In genomic region chr2:54377901-54378493, GRCh38 we compare ENCODE assay signal across 28 cellular contexts.
"Had no signal": no experiment of that assay in that cellular context is flagged by ENCODE, and none has a peak within 500 bp of the region (broad histone marks: within the 10 kb centered on the region; RNA-seq: fewer than 3 reads in every experiment).

No MANE protein-coding gene starts in this region.

- H3K4me1 ChIP-seq: esophagus squamous epithelium, gastroesophageal sphincter had no signal

- ATAC-seq: activated T-cell treated with anti-CD3 and anti-CD28 coated beads, Interleukin-2, amount 50 U/mL, for 72 hours; effector memory CD8-positive, alpha-beta T cell; gastroesophageal sphincter; heart right ventricle had no signal

- H3K9me3 Mint-ChIP-seq: activated CD4-positive, alpha-beta memory T cell treated with anti-CD3 and anti-CD28 coated beads, Interleukin-2, amount 10 ng/mL, durations not matched to agents 7 days and 5 days; activated CD4-positive, alpha-beta T cell treated with anti-CD3 and anti-CD28 coated beads, Interleukin-2, amount 10 ng/mL, durations not matched to agents 7 days and 5 days; activated T-cell treated with anti-CD3 and anti-CD28 coated beads, Interleukin-2, amount 50 U/mL, for 24 hours; activated T-cell treated with anti-CD3 and anti-CD28 coated beads, Interleukin-2, amount 50 U/mL, for 72 hours; central memory CD8-positive, alpha-beta T cell; effector memory CD8-positive, alpha-beta T cell had no signal

- H3K27me3 ChIP-seq: brain microvascular endothelial cell, esophagus squamous epithelium, gastroesophageal sphincter, heart right ventricle had no signal

- H3K4me1 Mint-ChIP-seq: activated CD4-positive, alpha-beta memory T cell treated with anti-CD3 and anti-CD28 coated beads, Interleukin-2, amount 10 ng/mL, durations not matched to agents 7 days and 5 days; activated CD4-positive, alpha-beta T cell treated with anti-CD3 and anti-CD28 coated beads, Interleukin-2, amount 10 ng/mL, durations not matched to agents 7 days and 5 days; central memory CD8-positive, alpha-beta T cell had no signal

- H3K27ac Mint-ChIP-seq: activated CD4-positive, alpha-beta memory T cell treated with anti-CD3 and anti-CD28 coated beads, Interleukin-2, amount 10 ng/mL, durations not matched to agents 7 days and 5 days; activated CD4-positive, alpha-beta T cell treated with anti-CD3 and anti-CD28 coated beads, Interleukin-2, amount 10 ng/mL, durations not matched to agents 7 days and 5 days; activated naive CD8-positive, alpha-beta T cell; activated T-cell treated with anti-CD3 and anti-CD28 coated beads, Interleukin-2, amount 50 U/mL, for 24 hours; activated T-cell treated with anti-CD3 and anti-CD28 coated beads, Interleukin-2, amount 50 U/mL, for 72 hours; effector memory CD8-positive, alpha-beta T cell had no signal

- H3K27ac ChIP-seq: brain microvascular endothelial cell, coronary artery, epithelial cell of prostate, esophagus squamous epithelium, gastroesophageal sphincter, heart right ventricle, hepatocyte had no signal

- H3K36me3 Mint-ChIP-seq: activated naive CD8-positive, alpha-beta T cell had no signal

- H3K4me3 Mint-ChIP-seq: activated CD4-positive, alpha-beta memory T cell treated with anti-CD3 and anti-CD28 coated beads, Interleukin-2, amount 10 ng/mL, durations not matched to agents 7 days and 5 days; activated CD4-positive, alpha-beta T cell treated with anti-CD3 and anti-CD28 coated beads, Interleukin-2, amount 10 ng/mL, durations not matched to agents 7 days and 5 days; activated naive CD8-positive, alpha-beta T cell; activated T-cell treated with anti-CD3 and anti-CD28 coated beads, Interleukin-2, amount 50 U/mL, for 24 hours; activated T-cell treated with anti-CD3 and anti-CD28 coated beads, Interleukin-2, amount 50 U/mL, for 72 hours; central memory CD8-positive, alpha-beta T cell; effector memory CD8-positive, alpha-beta T cell had no signal

- H3K9me3 ChIP-seq: esophagus squamous epithelium, gastroesophageal sphincter, heart right ventricle had no signal

- H3K4me3 ChIP-seq: coronary artery, esophagus squamous epithelium, gastroesophageal sphincter, heart right ventricle, hepatocyte had no signal

- DNase-seq: activated CD4-positive, alpha-beta memory T cell treated with anti-CD3 and anti-CD28 coated beads, Interleukin-2, amount 10 ng/mL, durations not matched to agents 7 days and 5 days; activated CD4-positive, alpha-beta T cell treated with anti-CD3 and anti-CD28 coated beads for 1 hour; activated CD4-positive, alpha-beta T cell treated with anti-CD3 and anti-CD28 coated beads for 4 hours; activated CD4-positive, alpha-beta T cell treated with anti-CD3 and anti-CD28 coated beads, Interleukin-2, amount 10 ng/mL, durations not matched to agents 7 days and 5 days; activated CD4-positive, alpha-beta T cell treated with anti-CD3 and anti-CD28 coated beads, Interleukin-2, amount 50 U/mL, for 4 hours; activated CD8-positive, alpha-beta memory T cell treated with anti-CD3 and anti-CD28 coated beads, Interleukin-2, amount 50 U/mL, for 48 hours; activated gamma-delta T cell; activated naive CD4-positive, alpha-beta T cell treated with anti-CD3 and anti-CD28 coated beads, Interleukin-2, amount 50 U/mL, for 16 hours; activated naive CD4-positive, alpha-beta T cell treated with Interleukin-2 at 50 U/mL for 16 hours; activated T-cell treated with anti-CD3 and anti-CD28 coated beads for 4 hours; activated T-cell treated with anti-CD3 and anti-CD28 coated beads, Interleukin-2, amount 50 U/mL, for 24 hours; activated T-cell treated with anti-CD3 and anti-CD28 coated beads, Interleukin-2, amount 50 U/mL, for 72 hours; amniotic stem cell; anterior cingulate cortex; brain microvascular endothelial cell; dermis blood vessel endothelial cell; effector CD4-positive, alpha-beta T cell; effector memory CD8-positive, alpha-beta T cell; esophagus squamous epithelium; foreskin melanocyte; heart right ventricle; T-helper 2 cell had no signal

- H3K36me3 ChIP-seq: brain microvascular endothelial cell, esophagus squamous epithelium, gastroesophageal sphincter, heart right ventricle had no signal
